ENCODE assay signal across 16 cellular contexts in genomic region chr17:72434991-72435618, GRCh38.
DNase-seq lines count a peak whose midpoint lies in the region; ATAC-seq and TF ChIP-seq lines count a peak whose summit lies in the region.
"Had no signal": no experiment of that assay in that cellular context is flagged by ENCODE, and none has a peak within 500 bp of the region (broad histone marks: within the 10 kb centered on the region; RNA-seq: fewer than 3 reads in every experiment).

No MANE protein-coding gene starts in this region.

- H3K27me3 ChIP-seq in trophoblast cell (ENCODE audit: insufficient read depth, low read length) = no peaks in the 10 kb centered on the region
- H3K27me3 ChIP-seq: SJCRH30 had no signal

- H2AK5ac ChIP-seq in trophoblast cell (ENCODE audit: low read length) = peak overlapping the region; percentile 39

- no CpG with 5 or more reads among the region's 9 CpGs for WGBS in trophoblast cell (ENCODE audit: extremely low coverage, insufficient coverage, insufficient read length)

- peak overlapping the region; percentile 4 for H3K4me2 ChIP-seq in trophoblast cell (ENCODE audit: low read length)
- H3K4me2 ChIP-seq: GM23338 had no signal

- H2BK12ac ChIP-seq in trophoblast cell (ENCODE audit: low read length) = peak overlapping the region; percentile 29

- H3K36me3 Mint-ChIP-seq in brain = peaks cover 10% of the 10 kb centered on the region

- H3K36me3 ChIP-seq in trophoblast cell (ENCODE audit: control insufficient read depth in 1 of 2, insufficient read depth in 2 of 2, low read length in 2 of 2) = peaks cover 0 to 2% of the 10 kb centered on the region in 2 experiments
- H3K36me3 ChIP-seq: SJCRH30 had no signal

- TF ChIP-seq CTCF in C4-2B (conservative IDR thresholded peaks at IDR 0.05) = no peak
- TF ChIP-seq CTCF in LNCaP clone FGC (IDR thresholded peaks at IDR 0.05; ENCODE audit: control insufficient read depth, extremely low read depth, insufficient read depth) = no peak
- no peak for TF ChIP-seq CTCF in brain (conservative IDR thresholded peaks at IDR 0.05)

- no peak for ATAC-seq in GM21381 (IDR thresholded peaks at IDR 0.05; ENCODE audit: unreplicated experiment)
- ATAC-seq in activated CD4-positive, CD25-positive, alpha-beta regulatory T cell treated with anti-CD3 and anti-CD28 coated beads, Interleukin-2, amount 50 U/mL, for 24 hours = no peak
- ATAC-seq: GM23338, K562 had no signal

- H4K91ac ChIP-seq in trophoblast cell (ENCODE audit: low read depth, low read length) = peak overlapping the region; percentile 72

- H4K12ac ChIP-seq in trophoblast cell (ENCODE audit: low read depth, low read length) = no peak overlapping the region

- H2BK120ac ChIP-seq in trophoblast cell (ENCODE audit: insufficient read depth, low read length, poor library complexity) = peak overlapping the region; percentile 76

- H3K23ac ChIP-seq in trophoblast cell (ENCODE audit: low read length) = no peak overlapping the region

- H3K4me1 ChIP-seq in trophoblast cell (ENCODE audit: control insufficient read depth in 1 of 2, insufficient read depth in 2 of 2, low read length in 2 of 2) = peaks cover 6 to 9% of the 10 kb centered on the region in 2 experiments

- no peak overlapping the region for H3K4me3 Mint-ChIP-seq in brain
- H3K4me3 Mint-ChIP-seq: GM23338 had no signal

- H3K9me3 Mint-ChIP-seq in brain = peaks cover 0 to 11% (median 7%) of the 10 kb centered on the region in 5 experiments

- peaks cover 3% of the 10 kb centered on the region for H3K79me1 ChIP-seq in trophoblast cell (ENCODE audit: low read length)

- H3K27ac ChIP-seq in C4-2B = peak overlapping the region; percentile 52
- H3K27ac ChIP-seq in trophoblast cell (ENCODE audit: low read depth, low read length) = no peak overlapping the region
- H3K27ac ChIP-seq: SJCRH30 had no signal

- peak overlapping the region in 3 of 5 experiments; percentile 15 to 36 (median 27) for H3K27ac Mint-ChIP-seq in brain
- H3K27ac Mint-ChIP-seq: GM23338 had no signal

- H4K8ac ChIP-seq in trophoblast cell (ENCODE audit: low read depth, low read length) = peak overlapping the region; percentile 17

- peak overlapping the region; percentile 28 for H3K4ac ChIP-seq in trophoblast cell (ENCODE audit: low read depth, low read length)

- H3K9me3 ChIP-seq in trophoblast cell (ENCODE audit: insufficient read depth, low read depth, low read length) = peaks cover 2% of the 10 kb centered on the region
- H3K9me3 ChIP-seq: SJCRH30 had no signal

- no peak overlapping the region for H2AFZ ChIP-seq in trophoblast cell (ENCODE audit: insufficient read depth, low read length, poor library complexity)
- H2AFZ ChIP-seq: GM23338 had no signal

- peaks cover 38% of the 10 kb centered on the region for H3K4me1 Mint-ChIP-seq in brain

- no peak overlapping the region for H3K4me3 ChIP-seq in LNCaP clone FGC (ENCODE audit: low read depth, low read length)
- no peak overlapping the region for H3K4me3 ChIP-seq in trophoblast cell (ENCODE audit: low read depth, low read length)
- H3K4me3 ChIP-seq: GM23338, K562, SJCRH30 had no signal

- DNase-seq in LNCaP clone FGC (ENCODE audit: low read depth) (peak; percentile 50), trophoblast cell (peak; percentile 93 to 94), NCI-H187 treated with DMSO at 0.1 percent for 48 hours (lab: John Stamatoyannopoulos, UW) (no peak)
- DNase-seq: DMS153, EL, NCI-H1048, NCI-H1694, NCI-H446 treated with DMSO at 0.1 percent for 48 hours, NCI-H774, SJCRH30 had no signal

- H3K79me2 ChIP-seq in trophoblast cell (ENCODE audit: control insufficient read depth, insufficient read depth, low read length, poor library complexity) = no peaks in the 10 kb centered on the region

- peak overlapping the region; percentile 53 for H3K14ac ChIP-seq in trophoblast cell (ENCODE audit: low read length)

- H3K18ac ChIP-seq in trophoblast cell (ENCODE audit: low read length) = peak overlapping the region; percentile 56

- peak overlapping the region; percentile 58 for H2BK5ac ChIP-seq in trophoblast cell (ENCODE audit: low read depth, low read length, poor library complexity)

- no peak overlapping the region for H3K9ac ChIP-seq in trophoblast cell (ENCODE audit: low read length)

- peaks cover 3% of the 10 kb centered on the region for H3K27me3 Mint-ChIP-seq in brain
